8 cellular contexts compared by ENCODE assay signal in genomic region chr3:58009026-58009748, GRCh38. TPM values are rescaled to one million over a fixed set of nuclear protein-coding genes. Genes with fewer than 3 reads are reported as not detected.
DNase-seq lines count a peak whose midpoint lies in the region; ATAC-seq, FAIRE-seq and TF ChIP-seq lines count a peak whose summit lies in the region.

No MANE protein-coding gene starts in this region.

- H3K79me2 ChIP-seq in ACC112 (ENCODE audit: control insufficient read depth, insufficient read depth, low read length, unreplicated experiment) (peaks cover 59% of the 10 kb centered on the region), astrocyte (ENCODE audit: insufficient read depth, low read length) (peaks cover 60% of the 10 kb centered on the region)

- TF ChIP-seq CTCF in Peyer's patch (IDR thresholded peaks at IDR 0.05), result no peak
- no peak for TF ChIP-seq CTCF in astrocyte (IDR thresholded peaks at IDR 0.05; ENCODE audit: insufficient read depth, low read depth, low read length)

- H3K27ac Mint-ChIP-seq in astrocyte (ENCODE audit: unreplicated experiment) (peak overlapping the region; percentile 75), immature natural killer cell (peak overlapping the region in 4 of 6 donors; percentile 14 to 72 (median 63))

- peak overlapping the region; percentile 98 for H3K4me3 Mint-ChIP-seq in astrocyte (ENCODE audit: unreplicated experiment)
- peak overlapping the region; percentile 74 to 91 (median 88) for H3K4me3 Mint-ChIP-seq in immature natural killer cell

- peaks cover 48% of the 10 kb centered on the region for H3K4me1 ChIP-seq in ACC112 (ENCODE audit: control insufficient read depth, insufficient read depth, low read length, unreplicated experiment)
- peaks cover 0 to 50% (median 8%) of the 10 kb centered on the region in 4 donors for H3K4me1 ChIP-seq in Peyer's patch
- H3K4me1 ChIP-seq in astrocyte (ENCODE audit: insufficient read depth, low read length), result peaks cover 29% of the 10 kb centered on the region

- H3K4me2 ChIP-seq in astrocyte (ENCODE audit: low read length), result peak overlapping the region; percentile 100

- H3K27me3 ChIP-seq in ACC112 (ENCODE audit: insufficient read depth, low read length), result no peaks in the 10 kb centered on the region
- no peaks in the 10 kb centered on the region for H3K27me3 ChIP-seq in Peyer's patch
- no peaks in the 10 kb centered on the region for H3K27me3 ChIP-seq in astrocyte (ENCODE audit: insufficient read depth, low read length)

- H3K9me3 ChIP-seq in Peyer's patch (no peaks in the 10 kb centered on the region), astrocyte (ENCODE audit: insufficient read depth, low read depth, low read length) (no peaks in the 10 kb centered on the region)

- H3K36me3 ChIP-seq in ACC112 (ENCODE audit: insufficient read depth, low read length), result no peaks in the 10 kb centered on the region
- no peaks in the 10 kb centered on the region for H3K36me3 ChIP-seq in Peyer's patch
- H3K36me3 ChIP-seq in astrocyte (ENCODE audit: insufficient read depth, low read length), result no peaks in the 10 kb centered on the region

- DNase-seq in Peyer's patch, result peak; percentile 27 to 82 (median 77)
- no peak for DNase-seq in astrocyte (ENCODE audit: low read depth)
- peak; percentile 6 to 10 (median 8) for DNase-seq in immature natural killer cell
- peak; percentile 22 to 29 for DNase-seq in stimulated activated CD4-positive, alpha-beta T cell treated with anti-CD3 and anti-CD28 coated beads, Interleukin-4, amount 100 ng/mL, for 4 hours
- no peak for DNase-seq in NCI-H1694 treated with DMSO at 0.1 percent for 48 hours (lab: John Stamatoyannopoulos, UW)
- no peak for DNase-seq in cerebellar nuclear complex (lab: John Stamatoyannopoulos, UW)

- ATAC-seq in GM19395 (IDR thresholded peaks at IDR 0.05; ENCODE audit: unreplicated experiment), result peak; percentile 31

- no peak for FAIRE-seq in astrocyte (lab: Jason Lieb, UNC)

- H3K4me1 Mint-ChIP-seq in astrocyte (ENCODE audit: low read depth, unreplicated experiment), result peaks cover 28% of the 10 kb centered on the region
- H3K4me1 Mint-ChIP-seq in immature natural killer cell, result peaks cover 24 to 31% of the 10 kb centered on the region in 2 donors

- TF ChIP-seq POLR2A in Peyer's patch (IDR thresholded peaks at IDR 0.05), result peak; percentile 33 to 48

- H3K4me3 ChIP-seq in ACC112 (ENCODE audit: low read depth, low read length) (peak overlapping the region; percentile 95), Peyer's patch (peak overlapping the region; percentile 84 to 90 (median 87)), astrocyte (ENCODE audit: insufficient read depth, low read depth, low read length) (peak overlapping the region; percentile 97)

- peak overlapping the region; percentile 10; the same call in 1 of the 2 replicates for H3K27ac ChIP-seq in ACC112 (ENCODE audit: low read depth, low read length)
- H3K27ac ChIP-seq in Peyer's patch, result peak overlapping the region; percentile 60 to 86 (median 82)
- peak overlapping the region; percentile 75 for H3K27ac ChIP-seq in astrocyte (ENCODE audit: low read depth, low read length)

- H3K27me3 Mint-ChIP-seq in astrocyte (ENCODE audit: low read depth, unreplicated experiment) (no peaks in the 10 kb centered on the region), immature natural killer cell (ENCODE audit: low read depth in 3 of 3) (peaks cover 0 to 9% (median 3%) of the 10 kb centered on the region in 3 donors)

- H3K9ac ChIP-seq in astrocyte (ENCODE audit: low read length), result peak overlapping the region; percentile 94

- H4K20me1 ChIP-seq in astrocyte (ENCODE audit: insufficient read depth, low read length), result peaks cover 59% of the 10 kb centered on the region

- H3K36me3 Mint-ChIP-seq in astrocyte (ENCODE audit: low read depth, unreplicated experiment) (peaks cover 9% of the 10 kb centered on the region), immature natural killer cell (no peaks in the 10 kb centered on the region)

- H2AFZ ChIP-seq in ACC112 (ENCODE audit: low read length, unreplicated experiment), result no peak overlapping the region
- peak overlapping the region; percentile 78 for H2AFZ ChIP-seq in astrocyte (ENCODE audit: low read depth, low read length)

- H3K9me3 Mint-ChIP-seq in astrocyte (ENCODE audit: unreplicated experiment) (no peaks in the 10 kb centered on the region), immature natural killer cell (no peaks in the 10 kb centered on the region)

RNA-seq across cellular contexts. Expression of gene FLNB, which starts 1.0 kb away (rescaled TPM):
- total RNA-seq in Peyer's patch, result 100 to 1,000 TPM; 116 to 533 (median 439) TPM
- 434 and 521 TPM in 2 replicates for total RNA-seq in astrocyte
- polyA plus RNA-seq in immature natural killer cell, result 10 to 100 TPM in 1 of 3 donors, 1 to 10 TPM in 1, under 1 TPM in 1; 0.94 to 14.9 (median 7.5) TPM

Comparison
In these comparisons a context has a peak if more than half of its experiments do, and no peak if none do; other contexts are left out.
1. H3K27ac ChIP-seq: peak in every context shown above with its lines; median percentile 82 in Peyer's patch; 75 in astrocyte; 10 in ACC112.
2. DNase-seq: peak in Peyer's patch (3 of 3), immature natural killer cell (3 of 3) and stimulated activated CD4-positive, alpha-beta T cell treated with anti-CD3 and anti-CD28 coated beads, Interleukin-4, amount 100 ng/mL, for 4 hours (2 of 2); none in astrocyte (single experiment), NCI-H1694 treated with DMSO at 0.1 percent for 48 hours (single experiment) and cerebellar nuclear complex (0 of 2).
3. Peak in every context shown above with its lines, with median percentiles within 50 percentile points of each other: H3K4me3 ChIP-seq.